Comparison of ENCODE assay signal across 11 cellular contexts in genomic region chr17:44559288-44560249, GRCh38. TPM values are rescaled to one million over a fixed set of nuclear protein-coding genes. Genes with fewer than 3 reads are reported as not detected.
A peak's percentile ranks its signal among the peaks of the same experiment; 100 is the strongest.
DNase-seq lines count a peak whose midpoint lies in the region; ATAC-seq, FAIRE-seq and TF ChIP-seq lines count a peak whose summit lies in the region.
"Had no signal": no experiment of that assay in that cellular context is flagged by ENCODE, and none has a peak within 500 bp of the region (broad histone marks: within the 10 kb centered on the region; RNA-seq: fewer than 3 reads in every experiment).

No MANE protein-coding gene starts in this region.

- peaks cover 0 to 18% of the 10 kb centered on the region in 2 experiments; a peak in 2 of 4 replicates for H3K79me2 ChIP-seq in H1 (ENCODE audit: control insufficient read depth in 1 of 2, insufficient read depth in 2 of 2, low read length in 2 of 2)

- H2BK12ac ChIP-seq in H1 (ENCODE audit: low read depth, low read length): peak overlapping the region; percentile 95; the same call in 1 of the 2 replicates

- no peak overlapping the region for H3K14ac ChIP-seq in H1 (ENCODE audit: insufficient read length)

- H2BK5ac ChIP-seq in H1 (ENCODE audit: low read depth, low read length): no peak overlapping the region

- FAIRE-seq in H1 (lab: Jason Lieb, UNC): peak; percentile 24

- H3K23ac ChIP-seq in H1 (ENCODE audit: insufficient read length): no peak overlapping the region

- H3K9ac ChIP-seq in BLaER1 (peak overlapping the region; percentile 95), HUES64 (ENCODE audit: low read depth, low read length) (peak overlapping the region; percentile 80; the same call in 1 of the 2 replicates), H1 (replicated peaks in 1 of 4; ENCODE audit: extremely low read depth in 1 of 4, low read depth in 3 of 4, low read length in 3 of 4) (peak overlapping the region in 2 of 4 experiments; percentile 57 to 74; a peak in 3 of 7 replicates)

- H3K4me1 ChIP-seq in BLaER1 (peaks cover 66% of the 10 kb centered on the region), HUES64 (ENCODE audit: insufficient read depth, low read length) (peaks cover 43% of the 10 kb centered on the region), H1 (replicated peaks in 1 of 4; ENCODE audit: control insufficient read depth in 3 of 4, insufficient read depth in 4 of 4, low read length in 3 of 4) (peaks cover 4 to 30% (median 22%) of the 10 kb centered on the region in 4 experiments), neuron (ENCODE audit: insufficient read depth, low read length) (peaks cover 39% of the 10 kb centered on the region), stomach (peaks cover 15 to 43% (median 25%) of the 10 kb centered on the region in 4 donors), left lung (peaks cover 0 to 24% of the 10 kb centered on the region in 2 donors)
- H3K4me1 ChIP-seq: adrenal gland had no signal

- no peak overlapping the region for H2BK120ac ChIP-seq in H1 (replicated peaks; ENCODE audit: low read depth, low read length)

- peaks cover 20% of the 10 kb centered on the region; the same call in 1 of the 2 replicates for H3K23me2 ChIP-seq in H1 (ENCODE audit: low read depth, low read length)

- H3K27ac ChIP-seq in BLaER1: peak overlapping the region; percentile 42
- H3K27ac ChIP-seq in HUES64 (ENCODE audit: low read depth, low read length): no peak overlapping the region; the same call in 1 of the 2 replicates
- H3K27ac ChIP-seq in H1 (ENCODE audit: low read depth, low read length): no peak overlapping the region
- no peak overlapping the region for H3K27ac ChIP-seq in stomach
- H3K27ac ChIP-seq in left lung: no peak overlapping the region

- peak overlapping the region; percentile 81 for H4K8ac ChIP-seq in H1 (ENCODE audit: extremely low read depth, insufficient read depth, low read length)

- no peak overlapping the region for H4K91ac ChIP-seq in H1 (replicated peaks; ENCODE audit: insufficient read length, low read length)

- POLR2A ChIA-PET in H1 (lab: Charles Lee; ENCODE audit: partially characterized antibody): interaction anchor here (0.7 to 7.2 kb wide), 3 partner anchors 17 to 193 kb away, joined by 3 to 219 read pairs (median 3); no protein-coding TSS in a partner anchor

- no peak for TF ChIP-seq POLR2A in H1 (IDR thresholded peaks at IDR 0.05; ENCODE audit: control extremely low read depth in 1 of 2, low read depth in 2 of 2, low read length in 2 of 2)
- TF ChIP-seq POLR2A in stomach (IDR thresholded peaks at IDR 0.05): no peak

- H3K4ac ChIP-seq in H1 (replicated peaks; ENCODE audit: insufficient read length, low read depth, low read length): no peak overlapping the region

- H3K4me2 ChIP-seq in BLaER1 (peak overlapping the region; percentile 95), H1 (ENCODE audit: insufficient read depth in 1 of 2, low read depth in 2 of 2, low read length in 2 of 2) (peak overlapping the region; percentile 86 to 98)

- TF ChIP-seq CTCF in H1 (IDR thresholded peaks at IDR 0.05; ENCODE audit: control extremely low read depth in 1 of 3, insufficient read depth in 1 of 3, low read depth in 1 of 3, low read length in 3 of 3) (no peak), stomach (IDR thresholded peaks at IDR 0.05) (no peak), left lung (IDR thresholded peaks at IDR 0.05) (no peak)

- ATAC-seq in GM19467 (IDR thresholded peaks at IDR 0.05; ENCODE audit: unreplicated experiment): no peak
- no peak for ATAC-seq in left lung

- 0 out of 2 replicates have a peak overlapping the region, but pooled peaks have one; percentile 4 for H2AK5ac ChIP-seq in H1 (ENCODE audit: low read depth, low read length)

- H2AFZ ChIP-seq in H1 (ENCODE audit: low read length): no peak overlapping the region
- no peak overlapping the region for H2AFZ ChIP-seq in neuron (ENCODE audit: low read depth, low read length)

- H2BK15ac ChIP-seq in H1 (ENCODE audit: low read length): peak overlapping the region; percentile 18; the same call in 1 of the 2 replicates

- H3K79me1 ChIP-seq in H1 (ENCODE audit: low read depth, low read length): peaks cover 3% of the 10 kb centered on the region

- no peak overlapping the region for H4K5ac ChIP-seq in H1 (ENCODE audit: insufficient read length, low read depth, low read length)

- intact Hi-C loops in stomach (cut with DNase I; ENCODE audit: low total_unique reads): no loop called here
- intact Hi-C loops in left lung (cut with DNase I): no loop called here

- H2BK20ac ChIP-seq in H1 (ENCODE audit: low read length): 0 out of 2 replicates have a peak overlapping the region, but pooled peaks have one; percentile 72

- TF ChIP-seq EP300 in H1 (IDR thresholded peaks at IDR 0.05; ENCODE audit: borderline replicate concordance in 1 of 2, low read depth in 2 of 2, low read length in 2 of 2) (no peak), stomach (IDR thresholded peaks at IDR 0.05) (no peak)

- 13% methylated on average over 32 of the region's 32 CpGs for WGBS in HUES64
- 11% methylated on average over 32 of the region's 32 CpGs; no CpG with 5 or more reads in 1 of the 2 experiments for WGBS in H1 (ENCODE audit: extremely low coverage in 1 of 2, insufficient coverage in 1 of 2, insufficient read length in 1 of 2, insufficient replicate concordance in 2 of 2, low coverage in 1 of 2, low lambda C conversion rate in 2 of 2, missing lambda C conversion rate in 1 of 2), 2 experiments
- 33 to 51% (median 41%) methylated on average over 27 to 32 of the region's 32 CpGs for WGBS in stomach, 5 donors

- DNase-seq in H1 (ENCODE audit: low read depth in 1 of 2, low spot score in 2 of 2) (no peak), stomach (no peak), left lung (no peak), HPDE6-E6E7 (ENCODE audit: extremely low spot score) (no peak)
- DNase-seq: activated CD4-positive, alpha-beta T cell treated with anti-CD3 and anti-CD28 coated beads for 1 hour; adrenal gland; glutamatergic neuron had no signal

- H3K9me3 ChIP-seq in BLaER1 (peaks cover 5% of the 10 kb centered on the region; the same call in 1 of the 2 replicates), HUES64 (ENCODE audit: insufficient read depth, low read depth, low read length) (no peaks in the 10 kb centered on the region), H1 (ENCODE audit: insufficient read depth in 2 of 2, low read depth in 1 of 2, low read length in 1 of 2) (peaks cover 0 to 7% of the 10 kb centered on the region in 2 experiments; a peak in 1 of 4 replicates), neuron (ENCODE audit: low read length) (no peaks in the 10 kb centered on the region), stomach (no peaks in the 10 kb centered on the region), left lung (no peaks in the 10 kb centered on the region)
- H3K9me3 ChIP-seq: adrenal gland had no signal

- H3K27me3 ChIP-seq in BLaER1 (no peaks in the 10 kb centered on the region), HUES64 (ENCODE audit: insufficient read depth, low read length) (peaks cover 63% of the 10 kb centered on the region), H1 (replicated peaks in 1 of 4; ENCODE audit: control insufficient read depth in 3 of 4, extremely low read depth in 1 of 4, insufficient read depth in 3 of 4, low read length in 3 of 4) (peaks cover 7 to 48% (median 30%) of the 10 kb centered on the region in 4 experiments), neuron (ENCODE audit: insufficient read depth, low read length) (no peaks in the 10 kb centered on the region), stomach (peaks cover 0 to 71% (median 31%) of the 10 kb centered on the region in 3 donors), left lung (peaks cover 9 to 96% of the 10 kb centered on the region in 2 donors)
- H3K27me3 ChIP-seq: adrenal gland had no signal

- H3K36me3 ChIP-seq in BLaER1 (peaks cover 7% of the 10 kb centered on the region), HUES64 (ENCODE audit: insufficient read depth, low read length) (no peaks in the 10 kb centered on the region), H1 (ENCODE audit: control insufficient read depth in 2 of 4, insufficient read depth in 4 of 4, low read length in 3 of 4) (no peaks in the 10 kb centered on the region; a peak in 1 of 8 replicates), neuron (ENCODE audit: insufficient read depth, low read length) (peaks cover 2% of the 10 kb centered on the region), stomach (no peaks in the 10 kb centered on the region), left lung (no peaks in the 10 kb centered on the region)
- H3K36me3 ChIP-seq: adrenal gland had no signal

- 0 out of 2 replicates have a peak, but pooled peaks cover 14% of the 10 kb centered on the region for H4K20me1 ChIP-seq in BLaER1
- H4K20me1 ChIP-seq in H1 (replicated peaks in 1 of 2; ENCODE audit: control insufficient read depth in 1 of 2, insufficient read depth in 2 of 2, low read length in 2 of 2): peaks cover 2 to 11% of the 10 kb centered on the region in 2 experiments

- H3K4me3 ChIP-seq in BLaER1 (peak overlapping the region; percentile 78), HUES64 (ENCODE audit: low read length) (peak overlapping the region; percentile 80), H1 (ENCODE audit: extremely low read depth in 1 of 4, insufficient read depth in 2 of 4, low read depth in 3 of 4, low read length in 4 of 4) (peak overlapping the region; percentile 53 to 78 (median 75)), neuron (ENCODE audit: low read length) (peak overlapping the region; percentile 89), stomach (peak overlapping the region in 2 of 4 donors; percentile 56 to 66), left lung (peak overlapping the region in 1 of 2 donors; percentile 62)

- H3K18ac ChIP-seq in H1 (ENCODE audit: extremely low read depth, low read length): peak overlapping the region; percentile 60; the same call in 1 of the 2 replicates

- TF ChIP-seq RAD21 in H1 (IDR thresholded peaks at IDR 0.05 in 1 of 2, conservative IDR thresholded peaks at IDR 0.05 in 1 of 2; ENCODE audit: low read depth in 2 of 2, low read length in 2 of 2): no peak

- H3K56ac ChIP-seq in H1 (replicated peaks; ENCODE audit: insufficient read length, low read depth, low read length): no peak overlapping the region

- CTCF ChIA-PET in H1 (lab: Charles Lee; ENCODE audit: partially characterized antibody): interaction anchor here (6.8 kb wide), 1 partner anchor 24 kb away, joined by 61 read pairs; no protein-coding TSS in a partner anchor

RNA-seq across cellular contexts. Expression of gene FZD2, which starts 2.3 kb away (rescaled TPM):
- 30.7 TPM for polyA plus RNA-seq in HUES64 (2013, experiment 1 of 2)
- polyA plus RNA-seq in HUES64 (2013, experiment 2 of 2): 37.2 TPM
- 17.0 and 17.6 TPM in 2 replicates for total RNA-seq in H1 (2021; fragmentation: NEBNext Ultra II Directional; extraction: Animal tissue kit (Norgen Biotek cat#: 25700))
- polyA plus RNA-seq in H1 (2011; rRNA removed) (86.7 and 93.6 TPM in 2 replicates), stomach (1 to 10 TPM in 1 of 3 donors, under 1 TPM in 2; 0.31 to 1.5 (median 0.75) TPM)
- polyA plus RNA-seq in H1 (2011; cell fraction: cytosol; rRNA removed): 41.3 TPM
- 37.7 TPM for polyA plus RNA-seq in H1 (2011; cell fraction: nucleus; rRNA removed)
- polyA plus RNA-seq in H1 (2012, experiment 1 of 2): 21.7 to 33.8 TPM (median 32.4 TPM) in 4 replicates
- polyA plus RNA-seq in H1 (2012, experiment 2 of 2): 30.9 TPM
- polyA plus RNA-seq in H1 (2013, experiment 1 of 2): 12.3 TPM
- 12.0 TPM for polyA plus RNA-seq in H1 (2013, experiment 2 of 2)
- polyA minus RNA-seq in H1 (2011; rRNA and poly(A)+ RNA removed): 22.5 and 38.9 TPM in 2 replicates
- polyA minus RNA-seq in H1 (2011; cell fraction: cytosol; rRNA and poly(A)+ RNA removed): 37.7 TPM
- polyA minus RNA-seq in H1 (2011; cell fraction: nucleus; rRNA and poly(A)+ RNA removed): 23.6 TPM
- total RNA-seq in stomach (10 to 100 TPM in 1 of 5 donors, 1 to 10 TPM in 2, not detected in 2; 1.0 to 19.3 (median 2.2) TPM), left lung (10 to 100 TPM in 1 of 2 donors, 1 to 10 TPM in 1; 9.8 to 12.1 TPM)

RNA-seq across cellular contexts. Expression of gene GPATCH8, which starts 56.4 kb away (rescaled TPM):
- 23.3 TPM for polyA plus RNA-seq in HUES64 (2013, experiment 1 of 2)
- polyA plus RNA-seq in HUES64 (2013, experiment 2 of 2): 26.7 TPM
- total RNA-seq in H1 (2021; fragmentation: NEBNext Ultra II Directional; extraction: Animal tissue kit (Norgen Biotek cat#: 25700)): 51.5 and 58.1 TPM in 2 replicates
- polyA plus RNA-seq in H1 (2011; rRNA removed) (20.5 and 21.6 TPM in 2 replicates), stomach (1 to 10 TPM; 5.2 to 6.9 (median 6.4) TPM)
- polyA plus RNA-seq in H1 (2011; cell fraction: cytosol; rRNA removed): 18.4 TPM
- polyA plus RNA-seq in H1 (2011; cell fraction: nucleus; rRNA removed): 35.3 TPM
- polyA plus RNA-seq in H1 (2012, experiment 1 of 2): 23.8 to 31.5 TPM (median 26.7 TPM) in 4 replicates
- polyA plus RNA-seq in H1 (2012, experiment 2 of 2): 3.3 TPM
- 27.9 TPM for polyA plus RNA-seq in H1 (2013, experiment 1 of 2)
- polyA plus RNA-seq in H1 (2013, experiment 2 of 2): 27.4 TPM
- 32.5 and 32.9 TPM in 2 replicates for polyA minus RNA-seq in H1 (2011; rRNA and poly(A)+ RNA removed)
- polyA minus RNA-seq in H1 (2011; cell fraction: cytosol; rRNA and poly(A)+ RNA removed): 24.1 TPM
- polyA minus RNA-seq in H1 (2011; cell fraction: nucleus; rRNA and poly(A)+ RNA removed): 47.5 TPM
- total RNA-seq in stomach (10 to 100 TPM; 18.0 to 58.2 (median 21.0) TPM), left lung (10 to 100 TPM; 29.8 to 34.0 TPM)
